Comparison of ENCODE assay signal across 2 cellular contexts in genomic region chr11:30984442-30984816, GRCh38.
TF ChIP-seq lines count a peak whose summit lies in the region.

No MANE protein-coding gene starts in this region.

TF ChIP-seq in IMR-90, 13 proteins besides CTCF, POLR2A, EP300 and RAD21 (continued from another document):
- TF ChIP-seq USF2 (IDR thresholded peaks at IDR 0.05; ENCODE audit: low read depth, low read length): no peak
- no peak for TF ChIP-seq NFE2L2 (IDR thresholded peaks at IDR 0.05; ENCODE audit: low read depth, low read length)
- no peak for TF ChIP-seq RFX5 (IDR thresholded peaks at IDR 0.05; ENCODE audit: low read depth, low read length)
TF ChIP-seq in IMR-90: peak in this region for 0.

TF ChIP-seq in WTC11, 78 proteins besides CTCF, POLR2A, EP300 and RAD21 (continued from another document):
- TF ChIP-seq ATF2 (CRISPR knock-in tag; IDR thresholded peaks at IDR 0.05; ENCODE audit: borderline replicate concordance, low read depth) (no peak), CDX4 (CRISPR knock-in tag; IDR thresholded peaks at IDR 0.05; ENCODE audit: borderline replicate concordance) (no peak), ZNF232 (CRISPR knock-in tag; IDR thresholded peaks at IDR 0.05) (no peak), ESRRA (CRISPR knock-in tag; IDR thresholded peaks at IDR 0.05; ENCODE audit: borderline replicate concordance) (no peak), ZBTB21 (CRISPR knock-in tag; IDR thresholded peaks at IDR 0.05; ENCODE audit: borderline replicate concordance) (no peak)
